24 cellular contexts compared by ENCODE assay signal in the genomic region with DNA sequence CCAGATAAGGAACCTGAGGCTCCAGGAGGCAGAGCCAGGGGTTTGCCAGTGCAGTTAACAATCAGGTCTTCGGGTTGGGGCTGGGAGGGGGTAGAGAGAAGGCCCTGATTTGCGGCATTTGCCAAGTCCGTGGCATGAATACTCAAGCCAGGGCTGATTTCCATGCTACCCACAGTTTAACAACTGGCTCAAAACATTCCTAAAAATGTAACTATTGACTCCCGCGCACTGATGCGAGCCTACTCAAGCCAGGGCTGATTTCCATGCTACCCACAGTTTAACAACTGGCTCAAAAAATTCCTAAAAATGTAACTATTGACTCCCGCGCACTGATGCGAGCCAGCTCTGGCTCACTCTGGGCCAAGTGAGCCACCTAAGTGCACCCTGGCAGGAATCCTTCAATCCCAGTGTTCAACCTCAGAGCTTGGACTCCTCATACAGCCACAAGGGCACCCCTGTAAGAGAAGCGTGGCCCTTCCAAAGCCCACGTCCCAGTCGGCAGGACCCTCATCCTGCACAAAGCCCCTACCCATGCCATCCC.
"Had no signal": no experiment of that assay in that cellular context is flagged by ENCODE, and none has a peak within 500 bp of the region (broad histone marks: within the 10 kb centered on the region; RNA-seq: fewer than 3 reads in every experiment).

No MANE protein-coding gene starts in this region.

- H3K4me1 ChIP-seq: esophagus muscularis mucosa, foreskin keratinocyte, gastrocnemius medialis had no signal

- H3K36me3 Mint-ChIP-seq: activated naive CD8-positive, alpha-beta T cell had no signal

- H3K9me3 ChIP-seq: esophagus muscularis mucosa, gastrocnemius medialis had no signal

- H3K4me3 Mint-ChIP-seq: activated CD8-positive, alpha-beta T cell treated with anti-CD3 and anti-CD28 coated beads for 36 hours; activated naive CD8-positive, alpha-beta T cell; activated T-cell treated with anti-CD3 and anti-CD28 coated beads, Interleukin-2, amount 50 U/mL, for 4 hours; activated T-helper 17 cell treated with anti-CD3 and anti-CD28 coated beads, Interleukin-2, amount 50 U/mL, for 72 hours; effector memory CD8-positive, alpha-beta T cell had no signal

- H3K36me3 ChIP-seq: brain microvascular endothelial cell, esophagus muscularis mucosa, gastrocnemius medialis had no signal

- DNase-seq: activated CD4-positive, alpha-beta T cell treated with anti-CD3 and anti-CD28 coated beads for 48 hours; activated CD4-positive, alpha-beta T cell treated with anti-CD3 and anti-CD28 coated beads, Interleukin-2, amount 50 U/mL, for 1 hour; activated CD4-positive, alpha-beta T cell treated with anti-CD3 and anti-CD28 coated beads, Interleukin-2, amount 50 U/mL, for 48 hours; activated CD8-positive, alpha-beta memory T cell treated with anti-CD3 and anti-CD28 coated beads for 24 hours; activated CD8-positive, alpha-beta T cell treated with anti-CD3 and anti-CD28 coated beads for 36 hours; activated effector memory CD4-positive, alpha-beta T cell treated with Interleukin-2 at 50 U/mL for 16 hours; activated gamma-delta T cell treated with Interleukin-2 at 50 U/mL for 16 hours; activated naive CD4-positive, alpha-beta T cell treated with anti-CD3 and anti-CD28 coated beads, Interleukin-2, amount 50 U/mL, for 16 hours; activated naive CD4-positive, alpha-beta T cell treated with Interleukin-2 at 50 U/mL for 16 hours; activated T-cell treated with anti-CD3 and anti-CD28 coated beads, Interleukin-2, amount 50 U/mL, for 4 hours; amniotic stem cell; brain microvascular endothelial cell; caudate nucleus; cortex of kidney; dermis blood vessel endothelial cell; effector CD4-positive, alpha-beta T cell; effector memory CD8-positive, alpha-beta T cell; erythroblast; foreskin keratinocyte; gastrocnemius medialis; T-helper 2 cell had no signal

- H3K27ac Mint-ChIP-seq: activated CD8-positive, alpha-beta T cell treated with anti-CD3 and anti-CD28 coated beads for 36 hours; activated naive CD8-positive, alpha-beta T cell; activated T-helper 17 cell treated with anti-CD3 and anti-CD28 coated beads, Interleukin-2, amount 50 U/mL, for 72 hours; effector memory CD8-positive, alpha-beta T cell had no signal

- H3K9me3 Mint-ChIP-seq: activated CD8-positive, alpha-beta T cell treated with anti-CD3 and anti-CD28 coated beads for 36 hours; activated T-cell treated with anti-CD3 and anti-CD28 coated beads, Interleukin-2, amount 50 U/mL, for 4 hours; activated T-helper 17 cell treated with anti-CD3 and anti-CD28 coated beads, Interleukin-2, amount 50 U/mL, for 72 hours; effector memory CD8-positive, alpha-beta T cell had no signal

- ATAC-seq: activated CD8-positive, alpha-beta T cell treated with anti-CD3 and anti-CD28 coated beads for 36 hours; activated T-cell treated with anti-CD3 and anti-CD28 coated beads, Interleukin-2, amount 50 U/mL, for 4 hours; activated T-helper 17 cell treated with anti-CD3 and anti-CD28 coated beads, Interleukin-2, amount 50 U/mL, for 72 hours; effector memory CD8-positive, alpha-beta T cell; foreskin keratinocyte; gastrocnemius medialis had no signal

- H3K27me3 ChIP-seq: brain microvascular endothelial cell, foreskin keratinocyte had no signal

- H3K27ac ChIP-seq: brain microvascular endothelial cell, esophagus muscularis mucosa, foreskin keratinocyte, gastrocnemius medialis had no signal

- H3K4me3 ChIP-seq: esophagus muscularis mucosa, gastrocnemius medialis had no signal
